In genomic region chr12:115229517-115229916, GRCh38 we compare ENCODE assay signal across 8 cellular contexts.
"Had no signal": no experiment of that assay in that cellular context is flagged by ENCODE, and none has a peak within 500 bp of the region (broad histone marks: within the 10 kb centered on the region; RNA-seq: fewer than 3 reads in every experiment).

No MANE protein-coding gene starts in this region.

- H3K27ac Mint-ChIP-seq: HFFc6 had no signal

- DNase-seq: GM23248, GOT3, H7, HCEC 1CT, HFFc6, IMR-90, KBM-7 had no signal

- H3K4me2 ChIP-seq: KMS-11 had no signal

- H3K9me3 Mint-ChIP-seq: HFFc6 had no signal

- H3K27ac ChIP-seq: GM23248, KMS-11 had no signal

- H2AFZ ChIP-seq: GM23248 had no signal

- H3K4me3 ChIP-seq: GM23248 had no signal

- H3K4me3 Mint-ChIP-seq: HFFc6 had no signal

- H3K9ac ChIP-seq: GM23248, KMS-11 had no signal
